9 cellular contexts compared by ENCODE assay signal in the genomic region with DNA sequence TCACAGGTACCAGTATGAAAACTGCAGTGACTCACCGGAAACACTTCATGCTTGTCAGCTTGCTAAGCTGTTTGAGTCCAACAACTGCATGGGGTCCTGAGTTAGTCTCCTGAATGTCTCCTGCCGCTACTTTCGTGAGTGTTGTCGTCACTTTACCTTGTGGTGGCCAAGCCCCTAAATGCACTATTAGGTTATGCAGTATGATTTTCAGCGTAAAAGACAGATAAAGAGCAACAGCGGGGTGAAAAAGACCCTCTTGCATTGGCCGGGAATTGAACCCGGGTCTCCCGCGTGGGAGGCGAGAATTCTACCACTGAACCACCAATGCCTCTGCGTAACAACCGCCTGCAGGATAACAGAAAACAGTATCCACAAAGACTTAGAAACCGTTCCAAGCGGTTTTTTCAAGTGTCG. TPM values are rescaled to one million over a fixed set of nuclear protein-coding genes. Genes with fewer than 3 reads are reported as not detected.
A peak's percentile ranks its signal among the peaks of the same experiment; 100 is the strongest.
DNase-seq lines count a peak whose midpoint lies in the region; ATAC-seq and TF ChIP-seq lines count a peak whose summit lies in the region.
"Not testable (repeated sequence)": the region's sequence is repeated elsewhere in the genome, so short reads cannot be mapped to it uniquely, and the experiment has no call there.
"Had no signal": no experiment of that assay in that cellular context is flagged by ENCODE, and none has a peak within 500 bp of the region (broad histone marks: within the 10 kb centered on the region; RNA-seq: fewer than 3 reads in every experiment).

No MANE protein-coding gene starts in this region.

- H3K4me3 Mint-ChIP-seq in activated CD8-positive, alpha-beta memory T cell treated with anti-CD3 and anti-CD28 coated beads, Interleukin-2, amount 10 ng/mL, durations not matched to agents 7 days and 5 days: not testable (repeated sequence)

- H3K4me1 Mint-ChIP-seq in activated CD8-positive, alpha-beta memory T cell treated with anti-CD3 and anti-CD28 coated beads, Interleukin-2, amount 10 ng/mL, durations not matched to agents 7 days and 5 days: not testable (repeated sequence)

- H3K4me1 ChIP-seq in Panc1 (ENCODE audit: control insufficient read depth, insufficient read depth, low read length); iPS-20b (ENCODE audit: insufficient read depth, low read length): not testable (repeated sequence)

- not testable (repeated sequence) for H3K36me3 Mint-ChIP-seq in activated CD8-positive, alpha-beta memory T cell treated with anti-CD3 and anti-CD28 coated beads, Interleukin-2, amount 10 ng/mL, durations not matched to agents 7 days and 5 days

- in situ Hi-C loops in GM13976 (cut with MboI; ENCODE audit: low sequenced_read_pairs, unreplicated experiment): loop anchor here (10.0 kb wide), 1 partner anchor 59 kb away; no protein-coding TSS in a partner anchor
- in situ Hi-C loops in Panc1 (cut with HindIII; ENCODE audit: low pct_unique_long_range_greater_than_20kb, low sequenced_read_pairs): not testable (repeated sequence)

- peak overlapping the region; percentile 51; the same call in 1 of the 2 replicates for H3K27ac ChIP-seq in Panc1 (ENCODE audit: low read length)
- H3K27ac ChIP-seq in iPS-20b (ENCODE audit: low read length): not testable (repeated sequence)

- not testable (repeated sequence) for H3K27ac Mint-ChIP-seq in activated CD8-positive, alpha-beta memory T cell treated with anti-CD3 and anti-CD28 coated beads, Interleukin-2, amount 10 ng/mL, durations not matched to agents 7 days and 5 days

- H3K4me3 ChIP-seq in Panc1 (ENCODE audit: low read depth in 2 of 2, low read length in 2 of 2) (peak overlapping the region; percentile 17 to 36; a peak in 3 of 4 replicates), iPS-20b (ENCODE audit: low read length) (peak overlapping the region; percentile 23; the same call in 1 of the 2 replicates)
- H3K4me3 ChIP-seq in skeletal muscle cell (ENCODE audit: low read depth, low read length): not testable (repeated sequence)

- H3K27me3 Mint-ChIP-seq in activated CD8-positive, alpha-beta memory T cell treated with anti-CD3 and anti-CD28 coated beads, Interleukin-2, amount 10 ng/mL, durations not matched to agents 7 days and 5 days: peaks cover 25% of the 10 kb centered on the region

- peak; percentile 97 for ATAC-seq in Panc1
- peak; percentile 20 for ATAC-seq in activated CD8-positive, alpha-beta memory T cell treated with anti-CD3 and anti-CD28 coated beads, Interleukin-2, amount 10 ng/mL, durations not matched to agents 7 days and 5 days

- H3K36me3 ChIP-seq in Panc1 (ENCODE audit: control insufficient read depth, insufficient read depth, low read length); iPS-20b (ENCODE audit: insufficient read depth, low read depth, low read length): not testable (repeated sequence)

- CTCF ChIA-PET in Panc1 (lab: Charles Lee); activated CD8-positive, alpha-beta memory T cell treated with anti-CD3 and anti-CD28 coated beads, Interleukin-2, amount 10 ng/mL, durations not matched to agents 7 days and 5 days (lab: Charles Lee): not testable (repeated sequence)

- DNase-seq in AG08396 (ENCODE audit: low spot score) (peak; percentile 32), GM13976 (ENCODE audit: low spot score) (peak; percentile 9), LoVo (ENCODE audit: low spot score) (peak; percentile 41), Panc1 (ENCODE audit: low read depth, low spot score) (peak; percentile 99), dermis blood vessel endothelial cell (peak; percentile 60), skeletal muscle cell (ENCODE audit: low read depth) (peak; percentile 4)
- not testable (repeated sequence) for DNase-seq in activated CD8-positive, alpha-beta memory T cell treated with anti-CD3 and anti-CD28 coated beads, Interleukin-2, amount 10 ng/mL, durations not matched to agents 7 days and 5 days

- not testable (repeated sequence) for H3K9ac ChIP-seq in iPS-20b (ENCODE audit: low read depth, low read length)

- not testable (repeated sequence) for BruUV-seq in Panc1 (replicated peaks; lab: Mats Ljungman, UMichigan)

- not testable (repeated sequence) for TF ChIP-seq CTCF in GM13976 (IDR thresholded peaks at IDR 0.05; ENCODE audit: borderline replicate concordance, control extremely low read depth, extremely low read depth, insufficient read depth, missing control alignments); Panc1 (IDR thresholded peaks at IDR 0.05)

- H3K27me3 ChIP-seq in Panc1 (ENCODE audit: control insufficient read depth, insufficient read depth, low read length); iPS-20b (ENCODE audit: insufficient read depth, low read length): not testable (repeated sequence)

- not testable (repeated sequence) for H3K9me3 ChIP-seq in Panc1 (ENCODE audit: control insufficient read depth, insufficient read depth, low read depth, low read length); iPS-20b (ENCODE audit: insufficient read depth, low read depth, low read length)

- not testable (repeated sequence) for H3K9me3 Mint-ChIP-seq in activated CD8-positive, alpha-beta memory T cell treated with anti-CD3 and anti-CD28 coated beads, Interleukin-2, amount 10 ng/mL, durations not matched to agents 7 days and 5 days (ENCODE audit: low read depth)

- POLR2A ChIA-PET in Panc1 (lab: Charles Lee): not testable (repeated sequence)

- intact Hi-C loops in Panc1 (cut with micrococcal nuclease; ENCODE audit: unreplicated experiment): not testable (repeated sequence)

RNA-seq across cellular contexts. Expression of a gene that starts 31.6 kb away (rescaled TPM):
- total RNA-seq in Panc1 (2021; ENCODE audit: unreplicated experiment) (1,290 TPM), dermis blood vessel endothelial cell (under 0.01 TPM in 2 replicates)
- 2.5 TPM for polyA plus RNA-seq in Panc1 (2012; ENCODE audit: insufficient read length)
- 1,000 to 10,000 TPM in 1 of 2 experiments, 100 to 1,000 TPM in 1; 922 to 3,744 TPM for total RNA-seq in activated CD8-positive, alpha-beta memory T cell treated with anti-CD3 and anti-CD28 coated beads, Interleukin-2, amount 10 ng/mL, durations not matched to agents 7 days and 5 days
- polyA plus RNA-seq: right cardiac atrium had no signal

Comparison
In these comparisons a context has a peak if more than half of its experiments do, and no peak if none do; other contexts are left out.
1. RNA of a gene that starts 31.6 kb away (total RNA-seq): 922 to 3,744 TPM in activated CD8-positive, alpha-beta memory T cell treated with anti-CD3 and anti-CD28 coated beads, Interleukin-2, amount 10 ng/mL, durations not matched to agents 7 days and 5 days and 1,290 TPM in Panc1 (single experiment); under 0.01 TPM in dermis blood vessel endothelial cell; every median in the first group is over 100 times any median in the second.